24 cellular contexts compared by ENCODE assay signal in genomic region chr13:72185756-72186155, GRCh38.
"Had no signal": no experiment of that assay in that cellular context is flagged by ENCODE, and none has a peak within 500 bp of the region (broad histone marks: within the 10 kb centered on the region; RNA-seq: fewer than 3 reads in every experiment).

No MANE protein-coding gene starts in this region.

- H3K27me3 ChIP-seq: colonic mucosa, dorsolateral prefrontal cortex, esophagus muscularis mucosa, esophagus squamous epithelium, foreskin keratinocyte, gastrocnemius medialis, gastroesophageal sphincter, heart left ventricle, heart right ventricle had no signal

- H3K4me3 Mint-ChIP-seq: dendritic cell treated with granulocyte-macrophage colony-stimulating factor and Interleukin-4, amounts not matched to agents 40 ng/mL and 50 ng/mL, for 4 days; effector memory CD8-positive, alpha-beta T cell; endodermal cell had no signal

- H3K4me1 Mint-ChIP-seq: endodermal cell had no signal

- H3K9me3 Mint-ChIP-seq: endodermal cell had no signal

- ATAC-seq: effector memory CD8-positive, alpha-beta T cell; esophagus mucosa; foreskin keratinocyte; gastrocnemius medialis; gastroesophageal sphincter; heart left ventricle; heart right ventricle had no signal

- H3K9me3 ChIP-seq: colonic mucosa, esophagus muscularis mucosa, esophagus squamous epithelium, gastrocnemius medialis, gastroesophageal sphincter, heart left ventricle, heart right ventricle had no signal

- H3K27ac ChIP-seq: coronary artery, esophagus muscularis mucosa, esophagus squamous epithelium, foreskin keratinocyte, gastrocnemius medialis, gastroesophageal sphincter, heart left ventricle, heart right ventricle had no signal

- H3K36me3 ChIP-seq: colonic mucosa, esophagus muscularis mucosa, esophagus squamous epithelium, gastrocnemius medialis, gastroesophageal sphincter, heart left ventricle, heart right ventricle had no signal

- H3K4me3 ChIP-seq: colonic mucosa, coronary artery, dorsolateral prefrontal cortex, esophagus muscularis mucosa, esophagus squamous epithelium, gastrocnemius medialis, gastroesophageal sphincter, heart left ventricle, heart right ventricle had no signal

- H3K27me3 Mint-ChIP-seq: dendritic cell treated with granulocyte-macrophage colony-stimulating factor and Interleukin-4, amounts not matched to agents 40 ng/mL and 50 ng/mL, for 4 days; effector memory CD8-positive, alpha-beta T cell had no signal

- H3K27ac Mint-ChIP-seq: dendritic cell treated with granulocyte-macrophage colony-stimulating factor and Interleukin-4, amounts not matched to agents 40 ng/mL and 50 ng/mL, for 4 days; effector memory CD8-positive, alpha-beta T cell; endodermal cell had no signal

- DNase-seq: colonic mucosa; cortex of kidney; dermis blood vessel endothelial cell; dorsolateral prefrontal cortex; effector CD4-positive, alpha-beta T cell; effector CD8-positive, alpha-beta T cell; effector memory CD4-positive, alpha-beta T cell; effector memory CD8-positive, alpha-beta T cell; endodermal cell; erythroblast; esophagus squamous epithelium; foreskin fibroblast; foreskin keratinocyte; foreskin melanocyte; gastrocnemius medialis; glutamatergic neuron; head of caudate nucleus; heart left ventricle; heart right ventricle had no signal
